In the genomic region with DNA sequence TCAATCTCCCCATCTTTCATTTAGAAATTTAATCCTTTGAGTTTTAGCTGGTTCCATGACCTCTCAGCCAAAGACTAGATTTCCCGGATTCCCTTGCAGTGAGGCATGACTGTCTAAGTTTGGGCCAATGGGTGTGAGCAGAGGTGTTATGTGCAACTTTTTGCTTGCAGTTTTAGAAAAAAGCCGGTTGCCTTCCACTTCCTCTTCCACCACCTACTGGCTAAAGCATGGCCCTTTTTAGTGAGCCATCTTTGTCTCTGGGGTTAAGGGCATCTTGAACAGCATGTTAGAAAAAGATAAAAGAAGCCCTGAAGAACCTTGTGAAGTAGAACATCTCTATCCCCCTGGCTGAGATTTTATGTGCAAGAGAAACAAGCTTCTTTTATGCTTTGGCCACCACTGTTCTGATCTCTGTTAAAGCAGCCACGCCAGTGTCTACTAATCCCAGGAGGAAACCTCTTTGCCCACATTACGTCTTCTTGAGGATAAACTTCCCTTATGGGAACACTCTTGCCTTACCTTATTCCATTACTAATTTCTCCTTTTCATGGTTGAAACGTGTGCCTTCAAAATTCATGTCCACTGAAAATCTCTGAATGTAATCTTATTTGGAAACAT, we compare ENCODE assay signal across 14 cellular contexts.
A peak's percentile ranks its signal among the peaks of the same experiment; 100 is the strongest.
DNase-seq lines count a peak whose midpoint lies in the region; ATAC-seq and TF ChIP-seq lines count a peak whose summit lies in the region.
"Had no signal": no experiment of that assay in that cellular context is flagged by ENCODE, and none has a peak within 500 bp of the region (broad histone marks: within the 10 kb centered on the region; RNA-seq: fewer than 3 reads in every experiment).

No MANE protein-coding gene starts in this region.

- H2AFZ ChIP-seq in OCI-LY1 (ENCODE audit: low read length): no peak overlapping the region

- no peaks in the 10 kb centered on the region for H3K36me3 ChIP-seq in OCI-LY1 (ENCODE audit: insufficient read depth, low read length)
- H3K36me3 ChIP-seq: gastrocnemius medialis, tibial nerve had no signal

- ATAC-seq in activated CD4-positive, CD25-positive, alpha-beta regulatory T cell treated with anti-CD3 and anti-CD28 coated beads, Interleukin-2, amount 50 U/mL, for 24 hours: no peak
- ATAC-seq: gastrocnemius medialis had no signal

- H3K4me3 Mint-ChIP-seq in type B pancreatic cell: no peak overlapping the region
- H3K4me3 Mint-ChIP-seq: activated CD4-positive, alpha-beta T cell treated with anti-CD3 and anti-CD28 coated beads, Interleukin-2, amount 10 ng/mL, durations not matched to agents 24 days and 14 days had no signal

- H3F3A ChIP-seq in OCI-LY1 (ENCODE audit: insufficient read depth, low read length): no peaks in the 10 kb centered on the region

- H3K27ac ChIP-seq in OCI-LY1 (ENCODE audit: low read depth, low read length, poor library complexity, severe bottlenecking): no peak overlapping the region
- H3K27ac ChIP-seq: gastrocnemius medialis, tibial nerve had no signal

- no peaks in the 10 kb centered on the region for H4K20me1 ChIP-seq in OCI-LY1 (ENCODE audit: insufficient read depth, low read length)

- no peaks in the 10 kb centered on the region for H3K9me2 ChIP-seq in OCI-LY1 (ENCODE audit: low read depth, low read length)

- no peak overlapping the region for H3K27ac Mint-ChIP-seq in type B pancreatic cell
- H3K27ac Mint-ChIP-seq: activated CD4-positive, alpha-beta T cell treated with anti-CD3 and anti-CD28 coated beads, Interleukin-2, amount 10 ng/mL, durations not matched to agents 24 days and 14 days had no signal

- H3K4me1 ChIP-seq in OCI-LY1 (ENCODE audit: insufficient read depth, low read length, severe bottlenecking): no peaks in the 10 kb centered on the region
- H3K4me1 ChIP-seq: gastrocnemius medialis, tibial nerve had no signal

- H3K4me1 Mint-ChIP-seq in type B pancreatic cell (ENCODE audit: unreplicated experiment): peaks cover 7% of the 10 kb centered on the region
- H3K4me1 Mint-ChIP-seq: activated CD4-positive, alpha-beta T cell treated with anti-CD3 and anti-CD28 coated beads, Interleukin-2, amount 10 ng/mL, durations not matched to agents 24 days and 14 days had no signal

- no peak overlapping the region for H3K9ac ChIP-seq in OCI-LY1 (ENCODE audit: low read length)

- peak; percentile 53 for TF ChIP-seq CTCF in OCI-LY1 (IDR thresholded peaks at IDR 0.05; ENCODE audit: low read length)
- TF ChIP-seq CTCF in fibroblast of the aortic adventitia (IDR thresholded peaks at IDR 0.05; ENCODE audit: insufficient read depth, low read length): peak; percentile 67
- peak; percentile 67 for TF ChIP-seq CTCF in type B pancreatic cell (conservative IDR thresholded peaks at IDR 0.05)

- H3K36me3 Mint-ChIP-seq in type B pancreatic cell: peaks cover 14% of the 10 kb centered on the region

- no peaks in the 10 kb centered on the region for H3K27me3 Mint-ChIP-seq in type B pancreatic cell
- H3K27me3 Mint-ChIP-seq: activated CD4-positive, alpha-beta T cell treated with anti-CD3 and anti-CD28 coated beads, Interleukin-2, amount 10 ng/mL, durations not matched to agents 24 days and 14 days had no signal

- peak; percentile 54 for DNase-seq in SIG-M5 treated with dmso at 0.1 percent for 504 hours (lab: John Stamatoyannopoulos, UW; ENCODE audit: unreplicated experiment)
- no peak for DNase-seq in SIG-M5 (lab: John Stamatoyannopoulos, UW)
- DNase-seq in fibroblast of the aortic adventitia (ENCODE audit: low read depth): peak; percentile 64
- no peak for DNase-seq in type B pancreatic cell (ENCODE audit: extremely low spot score, unreplicated experiment)
- DNase-seq in NCI-H1105 (lab: John Stamatoyannopoulos, UW): no peak
- DNase-seq in T-helper 2 cell: no peak
- DNase-seq: activated CD4-positive, alpha-beta T cell treated with anti-CD3 and anti-CD28 coated beads, Interleukin-2, amount 10 ng/mL, durations not matched to agents 24 days and 14 days; amniotic stem cell; gastrocnemius medialis; NCI-H774; stimulated activated CD4-positive, alpha-beta T cell treated with anti-CD3 and anti-CD28 coated beads, Interleukin-4, amount 100 ng/mL, for 1 hour had no signal

- no peaks in the 10 kb centered on the region for H3K9me3 ChIP-seq in OCI-LY1 (ENCODE audit: low read length)
- H3K9me3 ChIP-seq: gastrocnemius medialis, tibial nerve had no signal

- no peaks in the 10 kb centered on the region for H3K27me3 ChIP-seq in OCI-LY1 (ENCODE audit: insufficient read depth, low read length)
- H3K27me3 ChIP-seq: gastrocnemius medialis, tibial nerve had no signal

- peaks cover 6% of the 10 kb centered on the region for H3K9me3 Mint-ChIP-seq in type B pancreatic cell
- H3K9me3 Mint-ChIP-seq: activated CD4-positive, alpha-beta T cell treated with anti-CD3 and anti-CD28 coated beads, Interleukin-2, amount 10 ng/mL, durations not matched to agents 24 days and 14 days had no signal

- H3K4me3 ChIP-seq in OCI-LY1 (ENCODE audit: low read depth, low read length, poor library complexity, severe bottlenecking) (no peak overlapping the region), fibroblast of the aortic adventitia (ENCODE audit: low read depth, low read length) (no peak overlapping the region)
- H3K4me3 ChIP-seq: gastrocnemius medialis, tibial nerve had no signal

- H3K79me2 ChIP-seq in OCI-LY1 (ENCODE audit: insufficient read depth, low read length): no peaks in the 10 kb centered on the region

- H3K4me2 ChIP-seq in OCI-LY1 (ENCODE audit: low read length): no peak overlapping the region

Comparison
In these comparisons a context has a peak if more than half of its experiments do, and no peak if none do; other contexts are left out.
1. DNase-seq: peak in SIG-M5 treated with dmso at 0.1 percent for 504 hours (single experiment) and fibroblast of the aortic adventitia (single experiment); none in SIG-M5 (single experiment), type B pancreatic cell (single experiment), NCI-H1105 (single experiment) and T-helper 2 cell (0 of 5).
2. Peak in every context shown above with its lines, with median percentiles within 50 percentile points of each other: CTCF ChIP-seq.